ENCODE assay signal across 25 cellular contexts in the genomic region with DNA sequence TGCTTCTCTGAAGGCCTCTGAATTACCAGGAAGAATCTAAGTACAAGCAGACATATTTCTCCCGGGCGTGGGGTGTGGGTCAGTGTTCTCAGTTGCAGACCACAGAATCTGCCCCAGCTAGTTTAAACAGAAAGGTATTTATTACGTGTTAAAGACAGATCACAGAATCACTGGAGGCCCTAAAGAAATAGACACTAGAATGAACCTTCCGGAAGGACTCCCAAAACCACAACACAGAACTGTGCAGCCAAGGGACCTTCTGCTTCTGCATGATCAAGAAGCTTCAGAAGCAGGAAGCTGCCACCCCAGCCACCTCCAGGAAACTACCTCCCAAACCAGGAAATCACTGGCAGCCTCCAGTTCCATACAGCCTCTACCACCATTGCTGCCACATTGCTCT. TPM values are rescaled to one million over a fixed set of nuclear protein-coding genes. Genes with fewer than 3 reads are reported as not detected.
DNase-seq lines count a peak whose midpoint lies in the region; ATAC-seq and TF ChIP-seq lines count a peak whose summit lies in the region.
"Had no signal": no experiment of that assay in that cellular context is flagged by ENCODE, and none has a peak within 500 bp of the region (broad histone marks: within the 10 kb centered on the region; RNA-seq: fewer than 3 reads in every experiment).

No MANE protein-coding gene starts in this region.

- no peaks in the 10 kb centered on the region for H3K27me3 ChIP-seq in RWPE2 (ENCODE audit: insufficient read depth, poor library complexity, severe bottlenecking)
- no peaks in the 10 kb centered on the region for H3K27me3 ChIP-seq in CD8-positive, alpha-beta T cell (ENCODE audit: insufficient read depth, low read length)
- H3K27me3 ChIP-seq: adrenal gland, BE2C, ovary had no signal

- TF ChIP-seq CTCF in RWPE2 (IDR thresholded peaks at IDR 0.05; ENCODE audit: poor library complexity, severe bottlenecking), result no peak
- TF ChIP-seq CTCF in brain (conservative IDR thresholded peaks at IDR 0.05), result no peak
- TF ChIP-seq CTCF in CD8-positive, alpha-beta T cell (IDR thresholded peaks at IDR 0.05), result no peak

- no peaks in the 10 kb centered on the region for H3K4me1 ChIP-seq in RWPE2 (ENCODE audit: insufficient read depth, poor library complexity, severe bottlenecking)
- H3K4me1 ChIP-seq in CD8-positive, alpha-beta T cell (ENCODE audit: insufficient read depth, low read length), result no peaks in the 10 kb centered on the region
- H3K4me1 ChIP-seq: adrenal gland, BE2C had no signal

- intact Hi-C loops in CD8-positive, alpha-beta T cell (cut with DNase I, micrococcal nuclease), result no loop called here
- intact Hi-C loops in cardiac septum (cut with DNase I), result no loop called here

- H3K9me3 Mint-ChIP-seq in activated CD8-positive, alpha-beta memory T cell treated with anti-CD3 and anti-CD28 coated beads, Interleukin-2, amount 10 ng/mL, durations not matched to agents 7 days and 5 days (ENCODE audit: low read depth), result peaks cover 6% of the 10 kb centered on the region
- peaks cover 0 to 6% (median 3%) of the 10 kb centered on the region in 5 experiments for H3K9me3 Mint-ChIP-seq in brain
- H3K9me3 Mint-ChIP-seq in stimulated activated naive B cell treated with anti-CD40 and anti-IgM and Interleukin-4, amounts not matched to agents 10 μg/mL and 1 μg/mL and 100 μg/mL, for 72 hours, result peaks cover 3 to 9% of the 10 kb centered on the region in 2 donors
- no peaks in the 10 kb centered on the region for H3K9me3 Mint-ChIP-seq in CD8-positive, alpha-beta T cell
- H3K9me3 Mint-ChIP-seq: activated CD8-positive, alpha-beta T cell treated with anti-CD3 and anti-CD28 coated beads for 36 hours had no signal

- H3K27ac ChIP-seq in RWPE2 (ENCODE audit: poor library complexity, severe bottlenecking), result no peak overlapping the region
- no peak overlapping the region for H3K27ac ChIP-seq in CD8-positive, alpha-beta T cell (ENCODE audit: low read depth, low read length)
- H3K27ac ChIP-seq: adrenal gland, ovary, RWPE1 had no signal

- no peak overlapping the region for H3K27ac Mint-ChIP-seq in activated CD8-positive, alpha-beta memory T cell treated with anti-CD3 and anti-CD28 coated beads, Interleukin-2, amount 10 ng/mL, durations not matched to agents 7 days and 5 days
- H3K27ac Mint-ChIP-seq in brain, result peak overlapping the region in 3 of 5 experiments; percentile 12 to 37 (median 30)
- peak overlapping the region; percentile 51 for H3K27ac Mint-ChIP-seq in stimulated activated naive B cell treated with anti-CD40 and anti-IgM and Interleukin-4, amounts not matched to agents 10 μg/mL and 1 μg/mL and 100 μg/mL, for 72 hours
- no peak overlapping the region for H3K27ac Mint-ChIP-seq in CD8-positive, alpha-beta T cell
- H3K27ac Mint-ChIP-seq: activated CD8-positive, alpha-beta T cell treated with anti-CD3 and anti-CD28 coated beads for 36 hours; activated T-helper 2 cell treated with anti-CD3 and anti-CD28 coated beads, Interferon-gamma antibody, Interleukin-2, Interleukin-4, amounts not matched to agents 10 μg/mL and 5 μg/mL and 100 μg/mL, durations not matched to agents 14 hours and 24 hours and 36 hours; effector memory CD8-positive, alpha-beta T cell had no signal

- no peak overlapping the region for H3K4me3 ChIP-seq in RWPE2 (ENCODE audit: severe bottlenecking)
- no peak overlapping the region for H3K4me3 ChIP-seq in CD8-positive, alpha-beta T cell (ENCODE audit: low read depth, low read length)
- H3K4me3 ChIP-seq: adrenal gland, lung, ovary had no signal

- H3K9me3 ChIP-seq in RWPE2 (ENCODE audit: severe bottlenecking), result no peaks in the 10 kb centered on the region
- H3K9me3 ChIP-seq in CD8-positive, alpha-beta T cell (ENCODE audit: low read length), result no peaks in the 10 kb centered on the region
- H3K9me3 ChIP-seq: adrenal gland, BE2C, ovary had no signal

- peaks cover 32% of the 10 kb centered on the region for H3K4me1 Mint-ChIP-seq in activated CD8-positive, alpha-beta memory T cell treated with anti-CD3 and anti-CD28 coated beads, Interleukin-2, amount 10 ng/mL, durations not matched to agents 7 days and 5 days
- H3K4me1 Mint-ChIP-seq in brain, result peaks cover 15% of the 10 kb centered on the region
- H3K4me1 Mint-ChIP-seq in stimulated activated naive B cell treated with anti-CD40 and anti-IgM and Interleukin-4, amounts not matched to agents 10 μg/mL and 1 μg/mL and 100 μg/mL, for 72 hours, result peaks cover 3 to 10% of the 10 kb centered on the region in 2 donors
- peaks cover 3% of the 10 kb centered on the region for H3K4me1 Mint-ChIP-seq in CD8-positive, alpha-beta T cell (ENCODE audit: low read depth)

- DNase-seq in activated CD8-positive, alpha-beta memory T cell treated with anti-CD3 and anti-CD28 coated beads for 24 hours, result peak; percentile 42
- DNase-seq in activated CD8-positive, alpha-beta memory T cell treated with anti-CD3 and anti-CD28 coated beads, Interleukin-2, amount 10 ng/mL, durations not matched to agents 7 days and 5 days, result no peak
- peak; percentile 35 for DNase-seq in RWPE2 (ENCODE audit: low spot score)
- no peak for DNase-seq in stimulated activated naive B cell treated with anti-CD40 and anti-IgM and Interleukin-4, amounts not matched to agents 10 μg/mL and 1 μg/mL and 100 μg/mL, for 72 hours
- no peak for DNase-seq in CD8-positive, alpha-beta T cell
- DNase-seq in cardiac septum (ENCODE audit: low spot score), result no peak
- DNase-seq: activated CD8-positive, alpha-beta T cell treated with anti-CD3 and anti-CD28 coated beads for 36 hours; BE2C; effector memory CD8-positive, alpha-beta T cell; NCI-H146; NCI-H2227 treated with DMSO at 0.1 percent for 48 hours; ovary; stimulated activated CD4-positive, alpha-beta T cell treated with anti-CD3 and anti-CD28 coated beads, Interleukin-1b, Interleukin-23, amount 100 ng/mL, for 48 hours had no signal

- CTCF ChIA-PET in activated CD8-positive, alpha-beta memory T cell treated with anti-CD3 and anti-CD28 coated beads, Interleukin-2, amount 10 ng/mL, durations not matched to agents 7 days and 5 days (lab: Charles Lee), result no interaction called here
- CTCF ChIA-PET in CD8-positive, alpha-beta T cell (lab: Charles Lee), result no interaction called here

- POLR2A ChIA-PET in CD8-positive, alpha-beta T cell (lab: Charles Lee), result no interaction called here

- no peaks in the 10 kb centered on the region for H3K27me3 Mint-ChIP-seq in activated CD8-positive, alpha-beta memory T cell treated with anti-CD3 and anti-CD28 coated beads, Interleukin-2, amount 10 ng/mL, durations not matched to agents 7 days and 5 days
- H3K27me3 Mint-ChIP-seq in brain, result peaks cover 11% of the 10 kb centered on the region
- H3K27me3 Mint-ChIP-seq in stimulated activated naive B cell treated with anti-CD40 and anti-IgM and Interleukin-4, amounts not matched to agents 10 μg/mL and 1 μg/mL and 100 μg/mL, for 72 hours, result peaks cover 0 to 5% of the 10 kb centered on the region in 2 donors
- H3K27me3 Mint-ChIP-seq in CD8-positive, alpha-beta T cell (ENCODE audit: low read depth), result peaks cover 4% of the 10 kb centered on the region
- H3K27me3 Mint-ChIP-seq: activated CD8-positive, alpha-beta T cell treated with anti-CD3 and anti-CD28 coated beads for 36 hours had no signal

- peaks cover 14% of the 10 kb centered on the region for H3K36me3 Mint-ChIP-seq in activated CD8-positive, alpha-beta memory T cell treated with anti-CD3 and anti-CD28 coated beads, Interleukin-2, amount 10 ng/mL, durations not matched to agents 7 days and 5 days
- no peaks in the 10 kb centered on the region for H3K36me3 Mint-ChIP-seq in brain
- peaks cover 0 to 2% of the 10 kb centered on the region in 2 donors for H3K36me3 Mint-ChIP-seq in stimulated activated naive B cell treated with anti-CD40 and anti-IgM and Interleukin-4, amounts not matched to agents 10 μg/mL and 1 μg/mL and 100 μg/mL, for 72 hours
- H3K36me3 Mint-ChIP-seq in CD8-positive, alpha-beta T cell, result no peaks in the 10 kb centered on the region

- H3K36me3 ChIP-seq in RWPE2 (ENCODE audit: low read depth), result no peaks in the 10 kb centered on the region
- H3K36me3 ChIP-seq in CD8-positive, alpha-beta T cell (ENCODE audit: insufficient read depth, low read length), result no peaks in the 10 kb centered on the region
- H3K36me3 ChIP-seq: adrenal gland, BE2C, ovary had no signal

- H3K4me3 Mint-ChIP-seq in activated CD8-positive, alpha-beta memory T cell treated with anti-CD3 and anti-CD28 coated beads, Interleukin-2, amount 10 ng/mL, durations not matched to agents 7 days and 5 days, result no peak overlapping the region
- H3K4me3 Mint-ChIP-seq in brain, result no peak overlapping the region
- no peak overlapping the region for H3K4me3 Mint-ChIP-seq in stimulated activated naive B cell treated with anti-CD40 and anti-IgM and Interleukin-4, amounts not matched to agents 10 μg/mL and 1 μg/mL and 100 μg/mL, for 72 hours
- H3K4me3 Mint-ChIP-seq in CD8-positive, alpha-beta T cell, result no peak overlapping the region
- H3K4me3 Mint-ChIP-seq: activated CD8-positive, alpha-beta T cell treated with anti-CD3 and anti-CD28 coated beads for 36 hours; effector memory CD8-positive, alpha-beta T cell had no signal

- ATAC-seq in activated CD8-positive, alpha-beta memory T cell treated with anti-CD3 and anti-CD28 coated beads, Interleukin-2, amount 10 ng/mL, durations not matched to agents 7 days and 5 days, result no peak
- no peak for ATAC-seq in RWPE2 (ENCODE audit: low read depth)
- ATAC-seq in stimulated activated naive B cell treated with anti-CD40 and anti-IgM and Interleukin-4, amounts not matched to agents 10 μg/mL and 1 μg/mL and 100 μg/mL, for 72 hours (replicated peaks), result no peak
- ATAC-seq in CD8-positive, alpha-beta T cell, result no peak
- ATAC-seq in HG02885 (IDR thresholded peaks at IDR 0.05; ENCODE audit: poor library complexity, unreplicated experiment), result no peak
- ATAC-seq: activated CD8-positive, alpha-beta T cell treated with anti-CD3 and anti-CD28 coated beads for 36 hours; effector memory CD8-positive, alpha-beta T cell; HCT116; sciatic nerve had no signal

RNA-seq across cellular contexts. Expression of gene ZFAND6, which starts 32.7 kb away (rescaled TPM):
- total RNA-seq in activated CD8-positive, alpha-beta memory T cell treated with anti-CD3 and anti-CD28 coated beads, Interleukin-2, amount 10 ng/mL, durations not matched to agents 7 days and 5 days, result 10 to 100 TPM; 36.7 to 42.1 TPM
- 33.3 TPM for polyA plus RNA-seq in brain (ENCODE audit: insufficient read depth, low read depth, low replicate concordance)
- 10 to 100 TPM; 60.1 to 69.8 TPM for total RNA-seq in CD8-positive, alpha-beta T cell
- 64.8 TPM for total RNA-seq in cardiac septum

RNA-seq across cellular contexts. Expression of gene BCL2A1, which starts 55.8 kb away (rescaled TPM):
- 10 to 100 TPM; 12.0 to 13.8 TPM for total RNA-seq in activated CD8-positive, alpha-beta memory T cell treated with anti-CD3 and anti-CD28 coated beads, Interleukin-2, amount 10 ng/mL, durations not matched to agents 7 days and 5 days
- not detected for polyA plus RNA-seq in brain (ENCODE audit: insufficient read depth, low read depth, low replicate concordance)
- 10 to 100 TPM; 24.5 to 27.1 TPM for total RNA-seq in CD8-positive, alpha-beta T cell
- 1.1 TPM for total RNA-seq in cardiac septum
- total RNA-seq: A172, HT-29, LHCN-M2, myocyte had no signal

Comparison
In these comparisons a context has a peak if more than half of its experiments do, and no peak if none do; other contexts are left out.
1. DNase-seq: peak in activated CD8-positive, alpha-beta memory T cell treated with anti-CD3 and anti-CD28 coated beads for 24 hours (single experiment) and RWPE2 (single experiment); none in activated CD8-positive, alpha-beta memory T cell treated with anti-CD3 and anti-CD28 coated beads, Interleukin-2, amount 10 ng/mL, durations not matched to agents 7 days and 5 days (single experiment), stimulated activated naive B cell treated with anti-CD40 and anti-IgM and Interleukin-4, amounts not matched to agents 10 μg/mL and 1 μg/mL and 100 μg/mL, for 72 hours (single experiment), CD8-positive, alpha-beta T cell (0 of 7) and cardiac septum (single experiment).
2. H3K27ac Mint-ChIP-seq: peak in brain (3 of 5) and stimulated activated naive B cell treated with anti-CD40 and anti-IgM and Interleukin-4, amounts not matched to agents 10 μg/mL and 1 μg/mL and 100 μg/mL, for 72 hours (single experiment); none in activated CD8-positive, alpha-beta memory T cell treated with anti-CD3 and anti-CD28 coated beads, Interleukin-2, amount 10 ng/mL, durations not matched to agents 7 days and 5 days (single experiment) and CD8-positive, alpha-beta T cell (single experiment).